ENCODE assay signal across 8 cellular contexts in the genomic region with DNA sequence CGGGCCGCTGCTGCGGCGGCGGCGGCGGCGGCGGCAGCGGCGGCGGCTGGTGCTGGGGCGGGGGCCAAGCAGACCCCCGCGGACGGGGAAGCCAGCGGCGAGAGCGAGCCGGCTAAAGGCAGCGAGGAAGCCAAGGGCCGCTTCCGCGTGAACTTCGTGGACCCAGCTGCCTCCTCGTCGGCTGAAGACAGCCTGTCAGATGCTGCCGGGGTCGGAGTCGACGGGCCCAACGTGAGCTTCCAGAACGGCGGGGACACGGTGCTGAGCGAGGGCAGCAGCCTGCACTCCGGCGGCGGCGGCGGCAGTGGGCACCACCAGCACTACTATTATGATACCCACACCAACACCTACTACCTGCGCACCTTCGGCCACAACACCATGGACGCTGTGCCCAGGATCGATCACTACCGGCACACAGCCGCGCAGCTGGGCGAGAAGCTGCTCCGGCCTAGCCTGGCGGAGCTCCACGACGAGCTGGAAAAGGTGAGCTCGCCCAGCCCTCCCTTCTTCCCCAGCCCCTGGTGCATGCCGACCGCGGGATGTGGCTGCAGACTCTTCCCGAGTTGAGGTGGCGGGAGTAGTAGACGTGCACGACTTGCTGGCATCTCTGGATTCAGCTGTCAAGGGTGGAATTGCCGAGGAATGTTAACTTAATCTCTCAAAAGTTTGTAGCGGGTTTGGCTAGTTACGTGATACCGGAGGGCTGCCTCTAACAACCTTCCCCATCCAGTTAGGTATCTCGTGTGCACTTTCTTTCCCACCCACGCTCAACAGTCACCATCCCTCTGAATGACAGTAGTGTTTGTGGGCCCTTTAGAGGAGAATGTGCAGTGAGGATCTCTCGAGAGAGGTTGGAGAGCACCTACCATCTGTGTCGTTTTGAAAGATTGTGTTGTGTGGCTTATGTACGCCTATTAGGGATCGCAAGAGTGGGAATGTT. TPM values are rescaled to one million over a fixed set of nuclear protein-coding genes. Genes with fewer than 3 reads are reported as not detected.
DNase-seq lines count a peak whose midpoint lies in the region; ATAC-seq and TF ChIP-seq lines count a peak whose summit lies in the region.

No MANE protein-coding gene starts in this region.

- peak overlapping the region; percentile 87 for H3K4me2 ChIP-seq in Loucy (ENCODE audit: low read depth, low read length, poor library complexity, severe bottlenecking)

- H3K27ac ChIP-seq in duodenal mucosa (ENCODE audit: low read depth, low read length) (peak overlapping the region; percentile 96), lung (ENCODE audit: low read depth in 1 of 2, low read length in 1 of 2) (peak overlapping the region; percentile 97 to 100)

- peaks cover 12% of the 10 kb centered on the region for H4K20me1 ChIP-seq in Loucy (ENCODE audit: insufficient read depth, low read length, poor library complexity, severe bottlenecking)

- TF ChIP-seq CTCF in Loucy (conservative IDR thresholded peaks at IDR 0.05; ENCODE audit: low read length) (no peak), lung (IDR thresholded peaks at IDR 0.05; ENCODE audit: control extremely low read depth, extremely low read depth) (no peak)

- H3K4me1 ChIP-seq in ES-I3 (ENCODE audit: insufficient read depth, low read length) (no peaks in the 10 kb centered on the region; the same call in 1 of the 2 replicates), Loucy (ENCODE audit: insufficient read depth, low read length, poor library complexity, severe bottlenecking) (peaks cover 21% of the 10 kb centered on the region), duodenal mucosa (ENCODE audit: control insufficient read depth in 1 of 2, insufficient read depth in 2 of 2, low read length in 2 of 2) (peaks cover 23 to 26% of the 10 kb centered on the region in 2 donors), lung (ENCODE audit: control insufficient read depth in 2 of 2, insufficient read depth in 2 of 2, low read length in 2 of 2) (peaks cover 3 to 24% of the 10 kb centered on the region in 2 donors)

- ATAC-seq in lung (ENCODE audit: insufficient read depth, low FRiP score): no peak

- 1 to 2% methylated on average over 59 to 71 of the region's 71 CpGs for WGBS in lung, 2 donors

- H3K9me2 ChIP-seq in Loucy (replicated peaks; ENCODE audit: low read depth, low read length): no peaks in the 10 kb centered on the region

- H3K36me3 ChIP-seq in ES-I3 (ENCODE audit: insufficient read depth, low read length) (no peaks in the 10 kb centered on the region), Loucy (ENCODE audit: insufficient read depth, low read length) (no peaks in the 10 kb centered on the region), duodenal mucosa (ENCODE audit: control insufficient read depth in 1 of 2, insufficient read depth in 2 of 2, low read length in 2 of 2) (no peaks in the 10 kb centered on the region), lung (ENCODE audit: control insufficient read depth in 2 of 2, insufficient read depth in 2 of 2, low read length in 2 of 2) (no peaks in the 10 kb centered on the region)

- H3K9ac ChIP-seq in ES-I3 (ENCODE audit: low read depth, low read length) (peak overlapping the region; percentile 78; the same call in 1 of the 2 replicates), Loucy (ENCODE audit: low read depth, low read length, poor library complexity, severe bottlenecking) (peak overlapping the region; percentile 63), duodenal mucosa (ENCODE audit: low read depth in 1 of 2, low read length in 2 of 2) (peak overlapping the region; percentile 81 to 89)

- H3K9me3 ChIP-seq in ES-I3 (ENCODE audit: control insufficient read depth, insufficient read depth, low read length): no peaks in the 10 kb centered on the region
- H3K9me3 ChIP-seq in Loucy (ENCODE audit: insufficient read depth, low read depth, low read length): no peaks in the 10 kb centered on the region
- no peaks in the 10 kb centered on the region for H3K9me3 ChIP-seq in duodenal mucosa (ENCODE audit: control insufficient read depth in 1 of 2, low read length in 2 of 2)
- no peaks in the 10 kb centered on the region for H3K9me3 ChIP-seq in lung (ENCODE audit: control insufficient read depth in 2 of 2, insufficient read depth in 1 of 2, low read length in 1 of 2)

- H3K79me2 ChIP-seq in Loucy (ENCODE audit: insufficient read depth, low read length): peaks cover 13% of the 10 kb centered on the region

- H3F3A ChIP-seq in Loucy (ENCODE audit: low read depth): no peaks in the 10 kb centered on the region

- H2AFZ ChIP-seq in Loucy (ENCODE audit: low read length): 0 out of 2 replicates have a peak overlapping the region, but pooled peaks have one; percentile 12

- H3K27me3 ChIP-seq in Loucy (ENCODE audit: insufficient read depth, low read length, poor library complexity, severe bottlenecking) (no peaks in the 10 kb centered on the region), duodenal mucosa (ENCODE audit: control insufficient read depth in 1 of 2, insufficient read depth in 2 of 2, low read length in 2 of 2) (no peaks in the 10 kb centered on the region), lung (ENCODE audit: control insufficient read depth, insufficient read depth) (no peaks in the 10 kb centered on the region)

- DNase-seq in GOT3 (lab: John Stamatoyannopoulos, UW): peak; percentile 10
- DNase-seq in activated CD4-positive, alpha-beta T cell treated with anti-CD3 and anti-CD28 coated beads, Interleukin-2, amount 50 U/mL, for 4 hours: peak; percentile 34 to 45
- peak; percentile 37 for DNase-seq in lung (ENCODE audit: low spot score)
- peak; percentile 17 for DNase-seq in stimulated activated CD8-positive, alpha-beta memory T cell treated with anti-CD3 and anti-CD28 coated beads, Interleukin-12 subunit alpha, Interleukin-12 subunit beta, amount 100 ng/mL, for 1 hour (ENCODE audit: low read depth)
- no peak for DNase-seq in amniotic stem cell (lab: John Stamatoyannopoulos, UW)

- H3K4me3 ChIP-seq in Loucy (ENCODE audit: low read length, poor library complexity, severe bottlenecking): peak overlapping the region; percentile 77
- peak overlapping the region; percentile 93 to 94 for H3K4me3 ChIP-seq in duodenal mucosa (ENCODE audit: low read depth in 1 of 2, low read length in 2 of 2)
- H3K4me3 ChIP-seq in lung: peak overlapping the region; percentile 85

RNA-seq across cellular contexts. Expression of gene SLC12A2, which starts 0.9 kb away (rescaled TPM):
- 10 to 100 TPM; 28.5 to 87.1 TPM for total RNA-seq in lung
- polyA plus RNA-seq in lung: 1 to 10 TPM; 2.8 to 4.3 TPM
